Comparison of ENCODE assay signal across 21 cellular contexts in the genomic region with DNA sequence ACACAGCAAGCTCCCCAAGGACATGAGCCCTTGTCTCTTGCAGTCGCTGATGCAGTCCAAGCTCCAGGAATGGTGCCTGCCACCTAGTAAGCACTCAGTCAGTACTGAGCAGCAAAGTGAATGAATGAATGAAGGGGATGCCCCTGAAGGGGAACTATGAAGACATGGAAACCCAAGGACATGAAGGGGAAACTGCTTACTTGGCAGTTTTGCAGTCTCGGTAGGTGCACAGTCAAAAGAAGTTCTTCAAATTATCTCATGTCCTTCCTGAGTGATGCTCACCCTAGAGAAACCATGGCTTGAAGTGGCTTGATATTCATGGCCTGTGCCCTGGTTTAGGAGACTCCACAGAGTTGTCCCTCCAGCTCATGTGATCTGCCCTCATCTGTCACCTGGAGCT.
DNase-seq lines count a peak whose midpoint lies in the region; ATAC-seq and TF ChIP-seq lines count a peak whose summit lies in the region.
"Had no signal": no experiment of that assay in that cellular context is flagged by ENCODE, and none has a peak within 500 bp of the region (broad histone marks: within the 10 kb centered on the region; RNA-seq: fewer than 3 reads in every experiment).

No MANE protein-coding gene starts in this region.

- H3K9me3 Mint-ChIP-seq in activated CD4-positive, alpha-beta T cell treated with anti-CD3 and anti-CD28 coated beads, Interleukin-2, amount 10 ng/mL, durations not matched to agents 7 days and 5 days: peaks cover 4% of the 10 kb centered on the region
- H3K9me3 Mint-ChIP-seq in activated CD4-positive, alpha-beta T cell treated with anti-CD3 and anti-CD28 coated beads for 36 hours (ENCODE audit: low read depth): peaks cover 3% of the 10 kb centered on the region
- H3K9me3 Mint-ChIP-seq in activated CD8-positive, alpha-beta T cell treated with anti-CD3 and anti-CD28 coated beads, Interleukin-2, amount 10 ng/mL, durations not matched to agents 7 days and 5 days (ENCODE audit: insufficient read depth): peaks cover 2% of the 10 kb centered on the region

- no peak overlapping the region for H3K9ac ChIP-seq in mesenchymal stem cell (ENCODE audit: low read length)
- H3K9ac ChIP-seq: BLaER1 treated with 17β-estradiol and CSF1 and Interleukin-3, amounts not matched to agents 10 nM and 100 nM had no signal

- H3K36me3 ChIP-seq in mesenchymal stem cell (ENCODE audit: control insufficient read depth in 1 of 2, insufficient read depth in 2 of 2, low read depth in 1 of 2, low read length in 2 of 2) (no peaks in the 10 kb centered on the region), osteoblast (ENCODE audit: insufficient read depth, low read length) (no peaks in the 10 kb centered on the region)
- H3K36me3 ChIP-seq: HAP-1 had no signal

- H3K4me1 ChIP-seq in mesenchymal stem cell (ENCODE audit: control insufficient read depth, insufficient read depth, low read depth, low read length): peaks cover 7% of the 10 kb centered on the region
- H3K4me1 ChIP-seq in osteoblast (ENCODE audit: insufficient read depth, low read length): peaks cover 10% of the 10 kb centered on the region
- H3K4me1 ChIP-seq: HAP-1 had no signal

- no peak overlapping the region for H3K23ac ChIP-seq in mesenchymal stem cell (ENCODE audit: low read length in 2 of 2)

- intact Hi-C loops in activated CD4-positive, alpha-beta T cell treated with anti-CD3 and anti-CD28 coated beads for 36 hours (cut with DNase I, micrococcal nuclease): no loop called here

- peaks cover 6% of the 10 kb centered on the region for H3K9me3 ChIP-seq in mesenchymal stem cell (ENCODE audit: control insufficient read depth, low read length)
- H3K9me3 ChIP-seq in osteoblast (ENCODE audit: low read depth, low read length): no peaks in the 10 kb centered on the region

- H3K27ac Mint-ChIP-seq in activated CD4-positive, alpha-beta T cell treated with anti-CD3 and anti-CD28 coated beads, Interleukin-2, amount 10 ng/mL, durations not matched to agents 7 days and 5 days: peak overlapping the region; percentile 3
- no peak overlapping the region for H3K27ac Mint-ChIP-seq in activated CD4-positive, alpha-beta T cell treated with anti-CD3 and anti-CD28 coated beads for 36 hours
- no peak overlapping the region for H3K27ac Mint-ChIP-seq in activated CD8-positive, alpha-beta T cell treated with anti-CD3 and anti-CD28 coated beads, Interleukin-2, amount 10 ng/mL, durations not matched to agents 7 days and 5 days
- H3K27ac Mint-ChIP-seq: B cell; CD4-positive, CD25-positive, alpha-beta regulatory T cell; CD8-positive, alpha-beta memory T cell had no signal

- no peaks in the 10 kb centered on the region for H4K20me1 ChIP-seq in osteoblast (ENCODE audit: insufficient read depth, low read length)
- H4K20me1 ChIP-seq: BLaER1 treated with 17β-estradiol and CSF1 and Interleukin-3, amounts not matched to agents 10 nM and 100 nM had no signal

- peaks cover 13% of the 10 kb centered on the region for H3K27me3 Mint-ChIP-seq in activated CD4-positive, alpha-beta T cell treated with anti-CD3 and anti-CD28 coated beads, Interleukin-2, amount 10 ng/mL, durations not matched to agents 7 days and 5 days
- H3K27me3 Mint-ChIP-seq in activated CD4-positive, alpha-beta T cell treated with anti-CD3 and anti-CD28 coated beads for 36 hours: peaks cover 16% of the 10 kb centered on the region
- H3K27me3 Mint-ChIP-seq in activated CD8-positive, alpha-beta T cell treated with anti-CD3 and anti-CD28 coated beads, Interleukin-2, amount 10 ng/mL, durations not matched to agents 7 days and 5 days (ENCODE audit: low read depth): peaks cover 12% of the 10 kb centered on the region

- no peak overlapping the region for H2AK5ac ChIP-seq in mesenchymal stem cell (ENCODE audit: low read length, severe bottlenecking)

- no peaks in the 10 kb centered on the region for H3K4me1 Mint-ChIP-seq in activated CD4-positive, alpha-beta T cell treated with anti-CD3 and anti-CD28 coated beads, Interleukin-2, amount 10 ng/mL, durations not matched to agents 7 days and 5 days
- no peaks in the 10 kb centered on the region for H3K4me1 Mint-ChIP-seq in activated CD4-positive, alpha-beta T cell treated with anti-CD3 and anti-CD28 coated beads for 36 hours
- H3K4me1 Mint-ChIP-seq in activated CD8-positive, alpha-beta T cell treated with anti-CD3 and anti-CD28 coated beads, Interleukin-2, amount 10 ng/mL, durations not matched to agents 7 days and 5 days (ENCODE audit: low read depth): no peaks in the 10 kb centered on the region
- H3K4me1 Mint-ChIP-seq: B cell; CD8-positive, alpha-beta memory T cell had no signal

- H3K79me1 ChIP-seq in mesenchymal stem cell (replicated peaks; ENCODE audit: low read length, poor library complexity, severe bottlenecking): no peaks in the 10 kb centered on the region

- H2BK120ac ChIP-seq in mesenchymal stem cell (ENCODE audit: low read depth, low read length): no peak overlapping the region

- no peak overlapping the region for H3K4me3 Mint-ChIP-seq in activated CD4-positive, alpha-beta T cell treated with anti-CD3 and anti-CD28 coated beads, Interleukin-2, amount 10 ng/mL, durations not matched to agents 7 days and 5 days
- H3K4me3 Mint-ChIP-seq in activated CD4-positive, alpha-beta T cell treated with anti-CD3 and anti-CD28 coated beads for 36 hours: no peak overlapping the region
- no peak overlapping the region for H3K4me3 Mint-ChIP-seq in activated CD8-positive, alpha-beta T cell treated with anti-CD3 and anti-CD28 coated beads, Interleukin-2, amount 10 ng/mL, durations not matched to agents 7 days and 5 days
- H3K4me3 Mint-ChIP-seq: B cell; CD4-positive, CD25-positive, alpha-beta regulatory T cell; CD8-positive, alpha-beta memory T cell had no signal

- H3K79me2 ChIP-seq in osteoblast (ENCODE audit: insufficient read depth, low read length): no peaks in the 10 kb centered on the region

- H3K4ac ChIP-seq in mesenchymal stem cell (ENCODE audit: low read depth in 1 of 2, low read length in 2 of 2): no peak overlapping the region

- WGBS in mesenchymal stem cell: 90% methylated on average over 2 of the region's 2 CpGs

- peak overlapping the region; percentile 7 for H4K8ac ChIP-seq in mesenchymal stem cell (ENCODE audit: low read length)

- POLR2A ChIA-PET in activated CD4-positive, alpha-beta T cell treated with anti-CD3 and anti-CD28 coated beads, Interleukin-2, amount 10 ng/mL, durations not matched to agents 7 days and 5 days (lab: Charles Lee): no interaction called here
- POLR2A ChIA-PET in activated CD4-positive, alpha-beta T cell treated with anti-CD3 and anti-CD28 coated beads for 36 hours (lab: Charles Lee): interaction anchor here (0.7 kb wide), 1 partner anchor 42 kb away, joined by 5 read pairs; no protein-coding TSS in a partner anchor
- POLR2A ChIA-PET in RWPE1 (lab: Yijun Ruan, JAX; ENCODE audit: low non-redundant PET): no interaction called here
- POLR2A ChIA-PET in activated CD8-positive, alpha-beta T cell treated with anti-CD3 and anti-CD28 coated beads, Interleukin-2, amount 10 ng/mL, durations not matched to agents 7 days and 5 days (lab: Charles Lee): interaction anchor here (1.0 kb wide), 1 partner anchor 73 kb away, joined by 3 read pairs; no protein-coding TSS in a partner anchor

- H2BK15ac ChIP-seq in mesenchymal stem cell (ENCODE audit: low read depth, poor library complexity, severe bottlenecking): no peak overlapping the region

- no peak overlapping the region for H2BK5ac ChIP-seq in mesenchymal stem cell (ENCODE audit: low read depth, low read length, poor library complexity, severe bottlenecking)

- no peak overlapping the region for H3K4me2 ChIP-seq in mesenchymal stem cell (ENCODE audit: low read length, poor library complexity, severe bottlenecking)
- H3K4me2 ChIP-seq in osteoblast (ENCODE audit: insufficient read depth, low read length): no peak overlapping the region
- H3K4me2 ChIP-seq: BLaER1 treated with 17β-estradiol and CSF1 and Interleukin-3, amounts not matched to agents 10 nM and 100 nM had no signal

- H4K91ac ChIP-seq in mesenchymal stem cell (ENCODE audit: low read length): no peak overlapping the region

- CTCF ChIA-PET in activated CD4-positive, alpha-beta T cell treated with anti-CD3 and anti-CD28 coated beads, Interleukin-2, amount 10 ng/mL, durations not matched to agents 7 days and 5 days (lab: Charles Lee): no interaction called here
- CTCF ChIA-PET in activated CD4-positive, alpha-beta T cell treated with anti-CD3 and anti-CD28 coated beads for 36 hours (lab: Charles Lee): no interaction called here
- CTCF ChIA-PET in RWPE1 (lab: Yijun Ruan, JAX): interaction anchor here (0.7 to 0.8 kb wide), 2 partner anchors 22 to 222 kb away, joined by 3 to 4 read pairs; no protein-coding TSS in a partner anchor
- CTCF ChIA-PET in activated CD8-positive, alpha-beta T cell treated with anti-CD3 and anti-CD28 coated beads, Interleukin-2, amount 10 ng/mL, durations not matched to agents 7 days and 5 days (lab: Charles Lee): no interaction called here

- H3K27ac ChIP-seq in RWPE1 (peak overlapping the region; percentile 25; the same call in 1 of the 2 replicates), mesenchymal stem cell (ENCODE audit: low read length, poor library complexity, severe bottlenecking) (no peak overlapping the region), osteoblast (ENCODE audit: low read depth, low read length) (no peak overlapping the region)
- H3K27ac ChIP-seq: 22Rv1; BLaER1 treated with 17β-estradiol and CSF1 and Interleukin-3, amounts not matched to agents 10 nM and 100 nM had no signal

- H3K4me3 ChIP-seq in mesenchymal stem cell (ENCODE audit: insufficient read depth in 1 of 2, low read depth in 1 of 2, low read length in 2 of 2): no peak overlapping the region
- H3K4me3 ChIP-seq in osteoblast (ENCODE audit: insufficient read depth, low read length): no peak overlapping the region
- H3K4me3 ChIP-seq: BLaER1 treated with 17β-estradiol and CSF1 and Interleukin-3, amounts not matched to agents 10 nM and 100 nM; GM12878; HAP-1 had no signal

- ATAC-seq in activated CD4-positive, alpha-beta T cell treated with anti-CD3 and anti-CD28 coated beads for 36 hours: no peak
- ATAC-seq in activated CD8-positive, alpha-beta T cell treated with anti-CD3 and anti-CD28 coated beads, Interleukin-2, amount 10 ng/mL, durations not matched to agents 7 days and 5 days: no peak
- no peak for ATAC-seq in HG02973 (IDR thresholded peaks at IDR 0.05; ENCODE audit: unreplicated experiment)
- ATAC-seq: GM12878 had no signal

- DNase-seq in activated CD4-positive, alpha-beta T cell treated with anti-CD3 and anti-CD28 coated beads, Interleukin-2, amount 10 ng/mL, durations not matched to agents 7 days and 5 days: no peak
- DNase-seq in activated CD4-positive, alpha-beta T cell treated with anti-CD3 and anti-CD28 coated beads for 36 hours: no peak
- DNase-seq in RWPE1 (ENCODE audit: low spot score): no peak
- no peak for DNase-seq in mesenchymal stem cell
- DNase-seq in osteoblast (ENCODE audit: insufficient read length, low spot score, missing footprints): no peak
- no peak for DNase-seq in T-helper 9 cell
- no peak for DNase-seq in activated CD8-positive, alpha-beta T cell treated with anti-CD3 and anti-CD28 coated beads, Interleukin-2, amount 10 ng/mL, durations not matched to agents 7 days and 5 days
- DNase-seq: CD4-positive, CD25-positive, alpha-beta regulatory T cell; CD8-positive, alpha-beta memory T cell; COR-L47; DMS 273 treated with DMSO at 0.1 percent for 48 hours; DMS53; DND-41; EL; KBM-7 had no signal

- H3K27me3 ChIP-seq in mesenchymal stem cell (ENCODE audit: control insufficient read depth in 1 of 2, insufficient read depth in 1 of 2, low read length in 2 of 2): no peaks in the 10 kb centered on the region
- H3K27me3 ChIP-seq in osteoblast (ENCODE audit: insufficient read depth, low read length): no peaks in the 10 kb centered on the region
- H3K27me3 ChIP-seq: BLaER1 treated with 17β-estradiol and CSF1 and Interleukin-3, amounts not matched to agents 10 nM and 100 nM had no signal

- no peak overlapping the region for H3K14ac ChIP-seq in mesenchymal stem cell (ENCODE audit: low read length in 2 of 2)

- peaks cover 3% of the 10 kb centered on the region for H3K36me3 Mint-ChIP-seq in activated CD4-positive, alpha-beta T cell treated with anti-CD3 and anti-CD28 coated beads, Interleukin-2, amount 10 ng/mL, durations not matched to agents 7 days and 5 days (ENCODE audit: low read depth)
- peaks cover 3% of the 10 kb centered on the region for H3K36me3 Mint-ChIP-seq in activated CD4-positive, alpha-beta T cell treated with anti-CD3 and anti-CD28 coated beads for 36 hours (ENCODE audit: low read depth)
- H3K36me3 Mint-ChIP-seq in activated CD8-positive, alpha-beta T cell treated with anti-CD3 and anti-CD28 coated beads, Interleukin-2, amount 10 ng/mL, durations not matched to agents 7 days and 5 days (ENCODE audit: low read depth): peaks cover 2% of the 10 kb centered on the region

- H2AFZ ChIP-seq in mesenchymal stem cell (ENCODE audit: low read depth, low read length): no peak overlapping the region
- H2AFZ ChIP-seq in osteoblast (ENCODE audit: low read length): peak overlapping the region; percentile 14

- TF ChIP-seq CTCF in RWPE1 (conservative IDR thresholded peaks at IDR 0.05; ENCODE audit: low read depth): no peak
- no peak for TF ChIP-seq CTCF in osteoblast (IDR thresholded peaks at IDR 0.05; ENCODE audit: extremely low read depth, low read depth, low read length)

- H3K18ac ChIP-seq in mesenchymal stem cell (ENCODE audit: low read depth in 1 of 2, low read length in 2 of 2): no peak overlapping the region

- H2BK12ac ChIP-seq in mesenchymal stem cell (ENCODE audit: low read length in 2 of 2): peak overlapping the region in 1 of 2 experiments; percentile 32

Comparison
In these comparisons a context has a peak if more than half of its experiments do, and no peak if none do; other contexts are left out.
1. POLR2A ChIA-PET loops: an anchor here in activated CD4-positive, alpha-beta T cell treated with anti-CD3 and anti-CD28 coated beads for 36 hours (0.7 kb wide) and activated CD8-positive, alpha-beta T cell treated with anti-CD3 and anti-CD28 coated beads, Interleukin-2, amount 10 ng/mL, durations not matched to agents 7 days and 5 days (1.0 kb wide); none called in activated CD4-positive, alpha-beta T cell treated with anti-CD3 and anti-CD28 coated beads, Interleukin-2, amount 10 ng/mL, durations not matched to agents 7 days and 5 days and RWPE1.